ENCODE assay signal across 21 cellular contexts in the genomic region with DNA sequence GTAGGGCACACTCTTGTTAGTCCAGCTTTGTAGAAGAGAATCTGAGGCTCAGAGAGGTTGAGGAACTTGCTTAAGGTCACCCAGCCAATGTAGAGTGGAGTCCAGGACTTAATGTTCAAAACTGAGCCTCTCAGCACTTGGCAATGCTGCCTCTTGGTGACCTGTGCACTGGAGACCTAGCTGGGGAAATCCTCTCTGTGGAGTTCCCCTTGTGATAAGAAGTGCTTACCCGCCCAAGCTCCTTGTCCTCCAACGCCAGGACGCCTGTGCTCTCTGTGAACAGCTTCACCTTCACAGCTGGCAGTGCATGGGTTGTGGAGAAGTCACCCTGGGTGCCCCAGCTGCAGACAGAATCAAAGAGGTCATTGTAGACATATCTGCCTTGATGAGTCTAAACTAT.
"Had no signal": no experiment of that assay in that cellular context is flagged by ENCODE, and none has a peak within 500 bp of the region (broad histone marks: within the 10 kb centered on the region; RNA-seq: fewer than 3 reads in every experiment).

No MANE protein-coding gene starts in this region.

- H3K4me3 ChIP-seq: esophagus muscularis mucosa, gastrocnemius medialis, left ventricle myocardium inferior, mucosa of descending colon, psoas muscle, spleen, thoracic aorta, transverse colon, vagina had no signal

- H3K27ac ChIP-seq: epithelial cell of prostate, esophagus muscularis mucosa, gastrocnemius medialis, left ventricle myocardium inferior, neutrophil, psoas muscle, spleen, thoracic aorta, transverse colon, vagina had no signal

- DNase-seq: effector memory CD4-positive, alpha-beta T cell; gastrocnemius medialis; immature natural killer cell; left ventricle myocardium inferior; mucosa of descending colon; naive thymus-derived CD8-positive, alpha-beta T cell; psoas muscle; spleen; stimulated activated CD4-positive, alpha-beta T cell treated with anti-CD3 and anti-CD28 coated beads, Interleukin-15, amount 100 ng/mL, for 24 hours; stimulated activated CD4-positive, alpha-beta T cell treated with anti-CD3 and anti-CD28 coated beads, Interleukin-1b, Interleukin-23, amount 100 ng/mL, for 48 hours; stimulated activated CD4-positive, alpha-beta T cell treated with anti-CD3 and anti-CD28 coated beads, Interleukin-4, amount 100 ng/mL, for 24 hours; stimulated activated naive CD8-positive, alpha-beta T cell treated with anti-CD3 and anti-CD28 coated beads, Interleukin-15, amount 100 ng/mL, for 72 hours; substantia nigra; transverse colon had no signal

- H3K36me3 ChIP-seq: esophagus muscularis mucosa, gastrocnemius medialis, left ventricle myocardium inferior, neutrophil, spleen, thoracic aorta, transverse colon, vagina had no signal

- H3K9me3 ChIP-seq: esophagus muscularis mucosa, gastrocnemius medialis, left ventricle myocardium inferior, mucosa of descending colon, neutrophil, psoas muscle, spleen, thoracic aorta, transverse colon, vagina had no signal

- ATAC-seq: gastrocnemius medialis; mucosa of descending colon; naive thymus-derived CD8-positive, alpha-beta T cell; psoas muscle; sciatic nerve; stimulated activated memory B cell treated with anti-CD40 and anti-IgM and Interleukin-4, amounts not matched to agents 10 μg/mL and 1 μg/mL and 100 μg/mL, for 72 hours; stimulated activated naive CD8-positive, alpha-beta T cell treated with anti-CD3 and anti-CD28 coated beads, Interleukin-15, amount 100 ng/mL, for 72 hours had no signal

- H3K27me3 ChIP-seq: esophagus muscularis mucosa, gastrocnemius medialis, neutrophil, spleen, transverse colon, vagina had no signal

- H3K4me1 ChIP-seq: esophagus muscularis mucosa, gastrocnemius medialis, left ventricle myocardium inferior, psoas muscle, spleen, transverse colon, vagina had no signal
